ENCODE assay signal across 35 cellular contexts in the genomic region with DNA sequence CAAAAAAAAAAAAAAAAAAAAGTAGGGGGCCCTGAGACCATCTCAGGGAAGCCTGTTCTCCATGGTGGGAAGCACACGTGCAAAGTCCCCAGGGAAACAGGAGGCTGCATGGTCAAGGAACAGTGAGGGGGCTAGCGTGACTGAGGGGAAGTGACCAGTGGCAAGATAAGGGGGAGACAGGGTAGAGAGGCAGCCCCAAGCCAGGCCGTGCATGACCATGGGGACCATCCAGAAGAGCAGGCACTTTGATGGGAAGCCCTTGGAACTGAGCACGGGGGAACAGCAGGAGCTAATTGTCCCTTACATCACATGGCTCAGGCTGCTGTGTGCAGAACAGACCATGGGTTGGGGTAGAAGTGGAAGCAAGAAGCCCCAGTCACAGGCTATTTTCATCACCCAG.
"Had no signal": no experiment of that assay in that cellular context is flagged by ENCODE, and none has a peak within 500 bp of the region (broad histone marks: within the 10 kb centered on the region; RNA-seq: fewer than 3 reads in every experiment).

No MANE protein-coding gene starts in this region.

- H3K27me3 ChIP-seq: MG63 had no signal

- H3K4me3 ChIP-seq: MG63 had no signal

- H3K36me3 ChIP-seq: MG63 had no signal

- DNase-seq: MG63, MM.1S, MV-4-11, NCI-H1048, NCI-H1092, NCI-H1092 treated with DMSO at 0.1 percent for 48 hours, NCI-H1105, NCI-H1105 treated with DMSO at 0.1 percent for 48 hours, NCI-H1417, NCI-H1417 treated with DMSO at 0.1 percent for 48 hours, NCI-H1436, NCI-H1436 treated with DMSO at 0.1 percent for 48 hours, NCI-H146, NCI-H1694, NCI-H1694 treated with DMSO at 0.1 percent for 48 hours, NCI-H187, NCI-H187 treated with DMSO at 0.1 percent for 48 hours, NCI-H1930, NCI-H2029, NCI-H2029 treated with DMSO at 0.1 percent for 48 hours, NCI-H2081, NCI-H2081 treated with DMSO at 0.1 percent for 48 hours, NCI-H2107, NCI-H2171, NCI-H2171 treated with DMSO at 0.1 percent for 48 hours, NCI-H2227 treated with DMSO at 0.1 percent for 48 hours, NCI-H226, NCI-H345, NCI-H446, NCI-H446 treated with DMSO at 0.1 percent for 48 hours, NCI-H510A, NCI-H510A treated with DMSO at 0.1 percent for 48 hours, NCI-H524, NCI-H524 treated with DMSO at 0.1 percent for 48 hours, NCI-H526 had no signal

- H3K9me3 ChIP-seq: MG63 had no signal
